In genomic region chr1:203178083-203178482, GRCh38 we compare ENCODE assay signal across 17 cellular contexts. TPM values are rescaled to one million over a fixed set of nuclear protein-coding genes. Genes with fewer than 3 reads are reported as not detected.
DNase-seq lines count a peak whose midpoint lies in the region; ATAC-seq, FAIRE-seq and TF ChIP-seq lines count a peak whose summit lies in the region.
"Had no signal": no experiment of that assay in that cellular context is flagged by ENCODE, and none has a peak within 500 bp of the region (broad histone marks: within the 10 kb centered on the region; RNA-seq: fewer than 3 reads in every experiment).

No MANE protein-coding gene starts in this region.

- peaks cover 2% of the 10 kb centered on the region; the same call in 1 of the 2 replicates for H3K27me3 Mint-ChIP-seq in HFFc6 (ENCODE audit: insufficient read depth)
- H3K27me3 Mint-ChIP-seq in activated CD4-positive, alpha-beta T cell treated with anti-CD3 and anti-CD28 coated beads, Interleukin-2, amount 10 ng/mL, durations not matched to agents 24 days and 14 days, result no peaks in the 10 kb centered on the region

- ATAC-seq in A549, result peak; percentile 55 to 72; a peak in 5 of 6 replicates
- ATAC-seq in SK-N-SH treated with all-trans-retinoic acid at 6 μM for 48 hours, result peak; percentile 54
- no peak for ATAC-seq in body of pancreas

- POLR2A ChIA-PET in A549 (lab: Yijun Ruan, JAX) (no interaction called here), OCI-LY7 (lab: Charles Lee) (no interaction called here)

- H3K27me3 ChIP-seq in mesenchymal stem cell (ENCODE audit: control insufficient read depth in 1 of 2, insufficient read depth in 1 of 2, low read length in 2 of 2), result no peaks in the 10 kb centered on the region
- no peaks in the 10 kb centered on the region for H3K27me3 ChIP-seq in body of pancreas

- peak overlapping the region; percentile 46 to 71 for H3K18ac ChIP-seq in mesenchymal stem cell (ENCODE audit: low read depth in 1 of 2, low read length in 2 of 2)

- intact Hi-C loops in activated CD4-positive, alpha-beta T cell treated with anti-CD3 and anti-CD28 coated beads, Interleukin-2, amount 10 ng/mL, durations not matched to agents 24 days and 14 days (cut with micrococcal nuclease), result no loop called here
- intact Hi-C loops in body of pancreas (cut with DNase I) (no loop called here), OCI-LY7 (cut with micrococcal nuclease; ENCODE audit: unreplicated experiment) (no loop called here)

- H3K36me3 ChIP-seq in mesenchymal stem cell (ENCODE audit: control insufficient read depth in 1 of 2, insufficient read depth in 2 of 2, low read depth in 1 of 2, low read length in 2 of 2) (peaks cover 0 to 11% of the 10 kb centered on the region in 2 experiments), body of pancreas (replicated peaks in 1 of 2; ENCODE audit: insufficient read depth in 1 of 2, low read depth in 2 of 2) (no peaks in the 10 kb centered on the region), OCI-LY7 (ENCODE audit: insufficient read depth, low read length) (no peaks in the 10 kb centered on the region)

- H3K36me3 Mint-ChIP-seq in HFFc6 (ENCODE audit: low read depth), result no peaks in the 10 kb centered on the region
- H3K36me3 Mint-ChIP-seq in activated CD4-positive, alpha-beta T cell treated with anti-CD3 and anti-CD28 coated beads, Interleukin-2, amount 10 ng/mL, durations not matched to agents 24 days and 14 days (ENCODE audit: low read depth), result no peaks in the 10 kb centered on the region

- H3K4me3 Mint-ChIP-seq in HFFc6, result peak overlapping the region; percentile 74
- no peak overlapping the region for H3K4me3 Mint-ChIP-seq in activated CD4-positive, alpha-beta T cell treated with anti-CD3 and anti-CD28 coated beads, Interleukin-2, amount 10 ng/mL, durations not matched to agents 24 days and 14 days

- no peak overlapping the region for H3K14ac ChIP-seq in mesenchymal stem cell (ENCODE audit: low read length in 2 of 2)

- H3K4me1 Mint-ChIP-seq in HFFc6 (ENCODE audit: low read depth), result peaks cover 41% of the 10 kb centered on the region
- no peaks in the 10 kb centered on the region for H3K4me1 Mint-ChIP-seq in activated CD4-positive, alpha-beta T cell treated with anti-CD3 and anti-CD28 coated beads, Interleukin-2, amount 10 ng/mL, durations not matched to agents 24 days and 14 days

- H3K27ac Mint-ChIP-seq in HFFc6, result peak overlapping the region; percentile 94
- H3K27ac Mint-ChIP-seq in activated CD4-positive, alpha-beta T cell treated with anti-CD3 and anti-CD28 coated beads, Interleukin-2, amount 10 ng/mL, durations not matched to agents 24 days and 14 days, result no peak overlapping the region

- peak overlapping the region; percentile 80 for H2BK120ac ChIP-seq in mesenchymal stem cell (ENCODE audit: low read depth, low read length)

- H3K23ac ChIP-seq in mesenchymal stem cell (ENCODE audit: low read length in 2 of 2), result no peak overlapping the region

- H3K9me3 ChIP-seq in A549, result no peaks in the 10 kb centered on the region
- H3K9me3 ChIP-seq in mesenchymal stem cell (ENCODE audit: control insufficient read depth, low read length), result no peaks in the 10 kb centered on the region
- H3K9me3 ChIP-seq in body of pancreas, result no peaks in the 10 kb centered on the region
- H3K9me3 ChIP-seq in OCI-LY7 (ENCODE audit: low read length), result no peaks in the 10 kb centered on the region

- H2BK5ac ChIP-seq in mesenchymal stem cell (ENCODE audit: low read depth, low read length, poor library complexity, severe bottlenecking), result no peak overlapping the region

- H3K4me1 ChIP-seq in A549, result peaks cover 30% of the 10 kb centered on the region
- H3K4me1 ChIP-seq in mesenchymal stem cell (ENCODE audit: control insufficient read depth, insufficient read depth, low read depth, low read length), result peaks cover 33% of the 10 kb centered on the region
- peaks cover 18% of the 10 kb centered on the region for H3K4me1 ChIP-seq in body of pancreas
- H3K4me1 ChIP-seq in OCI-LY7 (ENCODE audit: insufficient read depth, low read length, poor library complexity, severe bottlenecking), result no peaks in the 10 kb centered on the region

- no peak for TF ChIP-seq RAD21 in A549 (conservative IDR thresholded peaks at IDR 0.05 in 1 of 2, IDR thresholded peaks at IDR 0.05 in 1 of 2)

- peak overlapping the region; percentile 52 to 54 for H3K4ac ChIP-seq in mesenchymal stem cell (ENCODE audit: low read depth in 1 of 2, low read length in 2 of 2)

- H3K27ac ChIP-seq in A549 (peak overlapping the region; percentile 76 to 81), mesenchymal stem cell (ENCODE audit: low read length, poor library complexity, severe bottlenecking) (no peak overlapping the region), body of pancreas (no peak overlapping the region), OCI-LY7 (ENCODE audit: low read depth, low read length, poor library complexity, severe bottlenecking) (no peak overlapping the region)
- H3K27ac ChIP-seq: HL-60 had no signal

- peak overlapping the region; percentile 76 for H4K91ac ChIP-seq in mesenchymal stem cell (ENCODE audit: low read length)

- H3K4me2 ChIP-seq in A549, result peak overlapping the region; percentile 56
- H3K4me2 ChIP-seq in mesenchymal stem cell (ENCODE audit: low read length, poor library complexity, severe bottlenecking), result no peak overlapping the region
- no peak overlapping the region for H3K4me2 ChIP-seq in OCI-LY7 (ENCODE audit: low read length)

- TF ChIP-seq EP300 in A549 (IDR thresholded peaks at IDR 0.05), result no peak

- CTCF ChIA-PET in A549 (lab: Yijun Ruan, JAX), result interaction anchor here (1.3 to 13.2 kb wide), 6 partner anchors 9 to 139 kb away, joined by 3 to 188 read pairs (median 7); no protein-coding TSS in a partner anchor
- CTCF ChIA-PET in OCI-LY7 (lab: Charles Lee; ENCODE audit: unreplicated experiment), result no interaction called here

- TF ChIP-seq CTCF in A549 (IDR thresholded peaks at IDR 0.05), result no peak
- no peak for TF ChIP-seq CTCF in HFFc6 (IDR thresholded peaks at IDR 0.05)
- no peak for TF ChIP-seq CTCF in body of pancreas (IDR thresholded peaks at IDR 0.05)
- TF ChIP-seq CTCF in OCI-LY7 (conservative IDR thresholded peaks at IDR 0.05; ENCODE audit: low read length), result no peak

- DNase-seq in A549 (ENCODE audit: low read depth in 1 of 2, low spot score in 1 of 2) (peak; percentile 38 to 42), HFFc6 (peak; percentile 28), mesenchymal stem cell (peak; percentile 33), NOMO-1 treated with dmso at 0.1 percent for 144 hours (lab: John Stamatoyannopoulos, UW; ENCODE audit: unreplicated experiment) (no peak), body of pancreas (no peak), OCI-LY7 (ENCODE audit: low spot score) (no peak)
- no peak for DNase-seq in activated CD4-positive, alpha-beta T cell treated with anti-CD3 and anti-CD28 coated beads, Interleukin-2, amount 10 ng/mL, durations not matched to agents 24 days and 14 days
- DNase-seq: GDM1, NCI-H1417 treated with DMSO at 0.1 percent for 48 hours, NCI-H748 treated with DMSO at 0.1 percent for 48 hours, trophoblast cell had no signal

- 27% methylated on average over 5 of the region's 5 CpGs for whole genome bisulfite sequencing in A549 (ENCODE audit: missing lambda C conversion rate)
- 35% methylated on average over 3 of the region's 5 CpGs for WGBS in mesenchymal stem cell
- 58 to 60% methylated on average over 5 of the region's 5 CpGs for WGBS in body of pancreas, 2 donors

- no peaks in the 10 kb centered on the region for H3K79me1 ChIP-seq in mesenchymal stem cell (replicated peaks; ENCODE audit: low read length, poor library complexity, severe bottlenecking)

- BruUV-seq in OCI-LY7 (replicated peaks; lab: Mats Ljungman, UMichigan), result no TSS peak

- H3K79me2 ChIP-seq in OCI-LY7 (ENCODE audit: insufficient read depth, low read depth, low read length), result no peaks in the 10 kb centered on the region

- TF ChIP-seq POLR2A in A549 (IDR thresholded peaks at IDR 0.05; ENCODE audit: low read length) (no peak), body of pancreas (IDR thresholded peaks at IDR 0.05) (no peak)

- no peaks in the 10 kb centered on the region for H3K9me3 Mint-ChIP-seq in HFFc6
- no peaks in the 10 kb centered on the region for H3K9me3 Mint-ChIP-seq in activated CD4-positive, alpha-beta T cell treated with anti-CD3 and anti-CD28 coated beads, Interleukin-2, amount 10 ng/mL, durations not matched to agents 24 days and 14 days

- H3K4me3 ChIP-seq in A549 (no peak overlapping the region), mesenchymal stem cell (ENCODE audit: insufficient read depth in 1 of 2, low read depth in 1 of 2, low read length in 2 of 2) (no peak overlapping the region), body of pancreas (no peak overlapping the region), OCI-LY7 (ENCODE audit: low read depth, low read length, poor library complexity, severe bottlenecking) (no peak overlapping the region)

- H2AK5ac ChIP-seq in mesenchymal stem cell (ENCODE audit: low read length, severe bottlenecking), result no peak overlapping the region

- no peak overlapping the region for H2AFZ ChIP-seq in mesenchymal stem cell (ENCODE audit: low read depth, low read length)
- no peak overlapping the region for H2AFZ ChIP-seq in OCI-LY7 (ENCODE audit: low read length)

- H2BK12ac ChIP-seq in mesenchymal stem cell (ENCODE audit: low read length in 2 of 2), result peak overlapping the region in 1 of 2 experiments; percentile 81

- peak overlapping the region; percentile 59 for H3K9ac ChIP-seq in mesenchymal stem cell (ENCODE audit: low read length)

- H4K20me1 ChIP-seq in OCI-LY7 (ENCODE audit: insufficient read depth, low read length), result no peaks in the 10 kb centered on the region

- no peak overlapping the region for H2BK15ac ChIP-seq in mesenchymal stem cell (ENCODE audit: low read depth, poor library complexity, severe bottlenecking)

- H4K8ac ChIP-seq in mesenchymal stem cell (ENCODE audit: low read length), result peak overlapping the region; percentile 78

- no peaks in the 10 kb centered on the region for H3K9me2 ChIP-seq in OCI-LY7 (ENCODE audit: insufficient read depth, low read length)

- peak; percentile 83 for FAIRE-seq in A549 (lab: Jason Lieb, UNC)
- FAIRE-seq: bronchial epithelial cell, endothelial cell of umbilical vein had no signal

RNA-seq across cellular contexts. Expression of gene MYBPH, which starts 2.5 kb away (rescaled TPM):
- not detected in 2 replicates for polyA plus RNA-seq in A549 (2011; rRNA removed)
- not detected in 2 replicates for polyA plus RNA-seq in A549 (2012; cell fraction: cytosol; rRNA removed)
- 0.07 TPM in 1 of 2 replicates, not detected in the other for polyA plus RNA-seq in A549 (2012; cell fraction: nucleus; rRNA removed)
- not detected in 3 replicates for polyA plus RNA-seq in A549 (2017; fragmentation: RNase III; extraction: RNeasy Plus Mini Kit Qiagen cat#74134 plus additional on column Dnase treatment)
- not detected in 2 replicates for polyA minus RNA-seq in A549 (2011; rRNA and poly(A)+ RNA removed)
- total RNA-seq in HFFc6 (2021; fragmentation: NEBNext Ultra II Directional; extraction: Animal tissue kit (Norgen Biotek cat#: 25700)), result not detected
- polyA plus RNA-seq in mesenchymal stem cell (2013, experiment 1 of 2), result 0.58 TPM
- 0.75 TPM for polyA plus RNA-seq in mesenchymal stem cell (2013, experiment 2 of 2)
- total RNA-seq in activated CD4-positive, alpha-beta T cell treated with anti-CD3 and anti-CD28 coated beads, Interleukin-2, amount 10 ng/mL, durations not matched to agents 24 days and 14 days, result not detected in 2 replicates
- not detected for total RNA-seq in body of pancreas
- total RNA-seq in OCI-LY7 (2014; rRNA removed; shearing (Covaris generic)), result not detected in 2 replicates
- not detected in 2 replicates for total RNA-seq in OCI-LY7 (2022)
- total RNA-seq: bronchial epithelial cell, endothelial cell of umbilical vein, mucosa of gallbladder, SK-MEL-5 had no signal
- polyA plus RNA-seq: endothelial cell of umbilical vein had no signal

RNA-seq across cellular contexts. Expression of gene CHI3L1, which starts 8.4 kb away (rescaled TPM):
- polyA plus RNA-seq in A549 (2011; rRNA removed), result not detected in 2 replicates
- not detected in 2 replicates for polyA plus RNA-seq in A549 (2012; cell fraction: cytosol; rRNA removed)
- not detected in 2 replicates for polyA plus RNA-seq in A549 (2012; cell fraction: nucleus; rRNA removed)
- 0.04 TPM in 1 of 3 replicates, not detected in the others for polyA plus RNA-seq in A549 (2017; fragmentation: RNase III; extraction: RNeasy Plus Mini Kit Qiagen cat#74134 plus additional on column Dnase treatment)
- not detected in 2 replicates for polyA minus RNA-seq in A549 (2011; rRNA and poly(A)+ RNA removed)
- total RNA-seq in HFFc6 (2021; fragmentation: NEBNext Ultra II Directional; extraction: Animal tissue kit (Norgen Biotek cat#: 25700)), result not detected
- 2.1 TPM for polyA plus RNA-seq in mesenchymal stem cell (2013, experiment 1 of 2)
- polyA plus RNA-seq in mesenchymal stem cell (2013, experiment 2 of 2), result 2.4 TPM
- total RNA-seq in activated CD4-positive, alpha-beta T cell treated with anti-CD3 and anti-CD28 coated beads, Interleukin-2, amount 10 ng/mL, durations not matched to agents 24 days and 14 days, result not detected in 2 replicates
- 1 to 10 TPM; 5.4 to 8.2 TPM for total RNA-seq in body of pancreas
- total RNA-seq in OCI-LY7 (2014; rRNA removed; shearing (Covaris generic)), result not detected in 2 replicates
- not detected in 2 replicates for total RNA-seq in OCI-LY7 (2022)
- total RNA-seq: endothelial cell of umbilical vein had no signal
- polyA plus RNA-seq: endothelial cell of umbilical vein had no signal

RNA-seq across cellular contexts. Expression of gene ADORA1, which starts 50.6 kb away (rescaled TPM):
- polyA plus RNA-seq in A549 (2011; rRNA removed), result 0.48 and 0.50 TPM in 2 replicates
- polyA plus RNA-seq in A549 (2012; cell fraction: cytosol; rRNA removed), result 0.20 and 0.36 TPM in 2 replicates
- 0.53 and 0.72 TPM in 2 replicates for polyA plus RNA-seq in A549 (2012; cell fraction: nucleus; rRNA removed)
- polyA plus RNA-seq in A549 (2017; fragmentation: RNase III; extraction: RNeasy Plus Mini Kit Qiagen cat#74134 plus additional on column Dnase treatment), result 0.94 to 2.4 TPM (median 1.8 TPM) in 3 replicates
- polyA minus RNA-seq in A549 (2011; rRNA and poly(A)+ RNA removed), result 0.50 and 0.58 TPM in 2 replicates
- total RNA-seq in HFFc6 (2021; fragmentation: NEBNext Ultra II Directional; extraction: Animal tissue kit (Norgen Biotek cat#: 25700)), result 1 to 10 TPM in 2 of 6 experiments, under 1 TPM in 4; 0.25 to 5.5 (median 0.53) TPM
- polyA plus RNA-seq in mesenchymal stem cell (2013, experiment 1 of 2), result 8.4 TPM
- polyA plus RNA-seq in mesenchymal stem cell (2013, experiment 2 of 2), result 9.3 TPM
- total RNA-seq in activated CD4-positive, alpha-beta T cell treated with anti-CD3 and anti-CD28 coated beads, Interleukin-2, amount 10 ng/mL, durations not matched to agents 24 days and 14 days, result not detected in 2 replicates
- 10 to 100 TPM; 16.1 to 21.1 TPM for total RNA-seq in body of pancreas
- not detected in 2 replicates for total RNA-seq in OCI-LY7 (2014; rRNA removed; shearing (Covaris generic))
- not detected in 2 replicates for total RNA-seq in OCI-LY7 (2022)
- total RNA-seq: endothelial cell of umbilical vein had no signal

RNA-seq across cellular contexts. Expression of gene CHIT1, which starts 51.4 kb away (rescaled TPM):
- polyA plus RNA-seq in A549 (2011; rRNA removed), result not detected in 2 replicates
- under 0.01 TPM in 1 of 2 replicates, not detected in the other for polyA plus RNA-seq in A549 (2012; cell fraction: cytosol; rRNA removed)
- polyA plus RNA-seq in A549 (2012; cell fraction: nucleus; rRNA removed), result not detected in 2 replicates
- polyA plus RNA-seq in A549 (2017; fragmentation: RNase III; extraction: RNeasy Plus Mini Kit Qiagen cat#74134 plus additional on column Dnase treatment), result not detected in 3 replicates
- polyA minus RNA-seq in A549 (2011; rRNA and poly(A)+ RNA removed), result not detected in 2 replicates
- not detected for total RNA-seq in HFFc6 (2021; fragmentation: NEBNext Ultra II Directional; extraction: Animal tissue kit (Norgen Biotek cat#: 25700))
- polyA plus RNA-seq in mesenchymal stem cell (2013, experiment 1 of 2), result under 0.01 TPM
- polyA plus RNA-seq in mesenchymal stem cell (2013, experiment 2 of 2), result not detected
- total RNA-seq in activated CD4-positive, alpha-beta T cell treated with anti-CD3 and anti-CD28 coated beads, Interleukin-2, amount 10 ng/mL, durations not matched to agents 24 days and 14 days, result 0.21 and 0.70 TPM in 2 replicates
- total RNA-seq in body of pancreas, result under 1 TPM in 1 of 2 donors, not detected in 1; 0.26 TPM
- total RNA-seq in OCI-LY7 (2014; rRNA removed; shearing (Covaris generic)), result 1.9 TPM in 2 replicates
- total RNA-seq in OCI-LY7 (2022), result 3.6 and 4.6 TPM in 2 replicates
- total RNA-seq: endothelial cell of umbilical vein, SK-MEL-5 had no signal
- polyA plus RNA-seq: endothelial cell of umbilical vein had no signal

Comparison
In these comparisons a context has a peak if more than half of its experiments do, and no peak if none do; other contexts are left out.
1. DNase-seq: peak in A549 (2 of 2), HFFc6 (single experiment) and mesenchymal stem cell (single experiment); none in activated CD4-positive, alpha-beta T cell treated with anti-CD3 and anti-CD28 coated beads, Interleukin-2, amount 10 ng/mL, durations not matched to agents 24 days and 14 days (single experiment), NOMO-1 treated with dmso at 0.1 percent for 144 hours (single experiment), body of pancreas (0 of 4) and OCI-LY7 (single experiment).
2. H3K27ac ChIP-seq: peak in A549 (2 of 2); none in mesenchymal stem cell (single experiment), body of pancreas (0 of 4) and OCI-LY7 (single experiment).